Comparison of ENCODE assay signal across 11 cellular contexts in the genomic region with DNA sequence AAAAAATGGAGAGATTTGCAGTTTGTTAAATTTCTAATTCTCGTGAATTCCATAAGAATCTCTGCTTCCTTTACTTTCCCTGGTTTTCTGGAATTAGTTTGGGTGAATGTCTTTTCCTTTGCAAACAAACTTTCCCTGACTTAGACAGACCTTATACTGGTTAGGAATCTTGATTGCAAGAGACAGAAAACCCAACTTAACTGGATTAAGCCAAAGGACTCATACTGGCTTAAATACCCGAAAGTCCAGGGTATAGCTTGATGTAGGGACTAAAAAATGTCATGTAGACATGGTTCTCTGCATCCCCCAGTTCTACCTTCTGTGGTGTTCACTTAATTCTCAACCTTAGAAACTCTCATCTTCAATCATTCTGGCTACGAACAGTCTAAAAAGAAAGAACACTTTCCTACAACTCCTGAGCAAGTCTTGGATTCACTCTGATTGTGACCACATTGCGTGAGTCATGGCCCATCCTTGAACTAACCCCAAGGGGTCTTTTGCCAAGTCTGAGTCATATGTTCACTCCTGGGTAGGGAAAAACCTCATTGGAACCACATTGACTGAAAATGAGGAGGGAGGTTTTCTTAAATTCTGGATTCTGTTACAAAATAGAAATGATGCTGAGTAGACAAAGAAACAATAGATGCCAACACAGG.
A peak's percentile ranks its signal among the peaks of the same experiment; 100 is the strongest.
DNase-seq lines count a peak whose midpoint lies in the region; ATAC-seq and TF ChIP-seq lines count a peak whose summit lies in the region.
"Had no signal": no experiment of that assay in that cellular context is flagged by ENCODE, and none has a peak within 500 bp of the region (broad histone marks: within the 10 kb centered on the region; RNA-seq: fewer than 3 reads in every experiment).

No MANE protein-coding gene starts in this region.

- no peak overlapping the region for H3K27ac Mint-ChIP-seq in GM23338

- H3F3A ChIP-seq in SK-N-SH (replicated peaks; ENCODE audit: insufficient read depth) (peaks cover 27% of the 10 kb centered on the region), GM23338 (replicated peaks; ENCODE audit: low read depth) (no peaks in the 10 kb centered on the region)

- DNase-seq in AG04450 (ENCODE audit: low read depth, low spot score) (peak; percentile 38), SK-N-SH (no peak), right atrium auricular region (ENCODE audit: low spot score) (no peak), NCI-H2107 treated with DMSO at 0.1 percent for 48 hours (lab: John Stamatoyannopoulos, UW; ENCODE audit: unreplicated experiment) (no peak), GM23338 (ENCODE audit: low spot score) (no peak), HT-29 (ENCODE audit: low spot score) (no peak)
- DNase-seq: DMS 273 treated with DMSO at 0.1 percent for 48 hours, NCI-H526, WERI-Rb-1 had no signal

- H3K9me2 ChIP-seq in SK-N-SH: no peaks in the 10 kb centered on the region
- no peaks in the 10 kb centered on the region for H3K9me2 ChIP-seq in GM23338 (ENCODE audit: insufficient read depth)

- H3K27me3 ChIP-seq in AG04450 (ENCODE audit: control insufficient read depth, insufficient read depth, low read length) (no peaks in the 10 kb centered on the region), SK-N-SH (ENCODE audit: insufficient read depth) (no peaks in the 10 kb centered on the region), right atrium auricular region (no peaks in the 10 kb centered on the region), GM23338 (ENCODE audit: insufficient read depth) (no peaks in the 10 kb centered on the region)

- H3K79me2 ChIP-seq in SK-N-SH (ENCODE audit: insufficient read depth): no peaks in the 10 kb centered on the region
- H3K79me2 ChIP-seq in GM23338 (replicated peaks; ENCODE audit: insufficient read depth): no peaks in the 10 kb centered on the region

- H4K20me1 ChIP-seq in SK-N-SH (ENCODE audit: insufficient read depth) (no peaks in the 10 kb centered on the region), GM23338 (replicated peaks; ENCODE audit: insufficient read depth) (no peaks in the 10 kb centered on the region)

- no peaks in the 10 kb centered on the region; the same call in 2 of the 3 replicates for H3K4me1 Mint-ChIP-seq in GM23338

- no peaks in the 10 kb centered on the region for H3K9me3 ChIP-seq in AG04450 (ENCODE audit: control insufficient read depth, insufficient read depth, low read length)
- 0 out of 2 replicates have a peak, but pooled peaks cover 5% of the 10 kb centered on the region for H3K9me3 ChIP-seq in SK-N-SH
- peaks cover 0 to 7% of the 10 kb centered on the region in 2 donors for H3K9me3 ChIP-seq in right atrium auricular region

- H3K4me1 ChIP-seq in SK-N-SH (ENCODE audit: control insufficient read depth in 1 of 2, insufficient read depth in 2 of 2, low read depth in 1 of 2, low read length in 1 of 2): 0 out of 4 replicates have a peak, but pooled peaks cover 0 to 3% of the 10 kb centered on the region in 2 experiments
- H3K4me1 ChIP-seq in right atrium auricular region: peaks cover 0 to 7% of the 10 kb centered on the region in 2 donors
- peaks cover 8% of the 10 kb centered on the region; the same call in 1 of the 2 replicates for H3K4me1 ChIP-seq in GM23338 (ENCODE audit: insufficient read depth)

- H3K4me3 Mint-ChIP-seq in GM23338: no peak overlapping the region

- CTCF ChIA-PET in AG04450 (lab: Charles Lee): no interaction called here
- CTCF ChIA-PET in SK-N-SH (lab: Yijun Ruan, JAX): no interaction called here

- ATAC-seq in GM19395 (IDR thresholded peaks at IDR 0.05; ENCODE audit: unreplicated experiment) (peak; percentile 25), GM21381 (IDR thresholded peaks at IDR 0.05; ENCODE audit: unreplicated experiment) (no peak), GM23338 (no peak)

- H3K4me3 ChIP-seq in AG04450 (ENCODE audit: low read depth, low read length): no peak overlapping the region
- H3K4me3 ChIP-seq in SK-N-SH (ENCODE audit: low read depth in 2 of 2, low read length in 1 of 2): peak overlapping the region in 1 of 2 experiments; percentile 20; a peak in 2 of 4 replicates
- no peak overlapping the region for H3K4me3 ChIP-seq in right atrium auricular region
- H3K4me3 ChIP-seq in GM23338: no peak overlapping the region

- H3K36me3 ChIP-seq in SK-N-SH (replicated peaks in 1 of 2; ENCODE audit: control insufficient read depth in 1 of 2, insufficient read depth in 2 of 2, low read length in 1 of 2) (no peaks in the 10 kb centered on the region), right atrium auricular region (no peaks in the 10 kb centered on the region), GM23338 (ENCODE audit: insufficient read depth) (0 out of 2 replicates have a peak, but pooled peaks cover 11% of the 10 kb centered on the region)
- H3K36me3 ChIP-seq: WERI-Rb-1 had no signal

- POLR2A ChIA-PET in AG04450 (lab: Yijun Ruan, JAX): no interaction called here
- POLR2A ChIA-PET in SK-N-SH (lab: Yijun Ruan, JAX): no interaction called here

- peaks cover 38% of the 10 kb centered on the region for H3K36me3 Mint-ChIP-seq in GM23338 (ENCODE audit: low read depth)

- TF ChIP-seq CTCF in AG04450 (IDR thresholded peaks at IDR 0.05; ENCODE audit: low read depth, low read length) (no peak), SK-N-SH (IDR thresholded peaks at IDR 0.05) (no peak), right atrium auricular region (IDR thresholded peaks at IDR 0.05) (no peak), GM23338 (conservative IDR thresholded peaks at IDR 0.05; ENCODE audit: low read depth in 2 of 2) (no peak)

- no peak for TF ChIP-seq RAD21 in SK-N-SH (IDR thresholded peaks at IDR 0.05; ENCODE audit: low read length)

- peak in 1 of 2 experiments; percentile 80; a peak in 2 of 4 replicates for TF ChIP-seq EP300 in SK-N-SH (IDR thresholded peaks at IDR 0.05; ENCODE audit: borderline replicate concordance in 1 of 2, low read depth in 1 of 2, low read length in 1 of 2)

- H3K9ac ChIP-seq in SK-N-SH: no peak overlapping the region; the same call in 1 of the 2 replicates

- H3K9me3 Mint-ChIP-seq in GM23338: peaks cover 37% of the 10 kb centered on the region

- peaks cover 2% of the 10 kb centered on the region for H3K27me3 Mint-ChIP-seq in GM23338 (ENCODE audit: insufficient read depth, low read depth, poor library complexity)

- H2AFZ ChIP-seq in SK-N-SH (ENCODE audit: low read depth) (no peak overlapping the region), GM23338 (no peak overlapping the region)

- H3K4me2 ChIP-seq in SK-N-SH: peak overlapping the region; percentile 61; the same call in 1 of the 2 replicates
- no peak overlapping the region for H3K4me2 ChIP-seq in GM23338

- 31% methylated on average over 4 of the region's 4 CpGs for WGBS in SK-N-SH (ENCODE audit: low lambda C conversion rate)

- H3K27ac ChIP-seq in AG04450 (ENCODE audit: low read depth, low read length) (no peak overlapping the region), SK-N-SH (ENCODE audit: low read depth in 2 of 2, low read length in 1 of 2) (peak overlapping the region; percentile 14 to 93; a peak in 3 of 4 replicates), right atrium auricular region (peak overlapping the region; percentile 59 to 89), GM23338 (ENCODE audit: low read depth) (no peak overlapping the region)
- H3K27ac ChIP-seq: WERI-Rb-1 had no signal

TF ChIP-seq in SK-N-SH, 30 proteins besides CTCF, POLR2A, EP300 and RAD21 (continues in another document):
- TF ChIP-seq FOXM1 (IDR thresholded peaks at IDR 0.05; ENCODE audit: low read depth) (no peak), RXRA (IDR thresholded peaks at IDR 0.05; ENCODE audit: borderline replicate concordance, low read depth) (peak; percentile 34; the same call in 1 of the 2 replicates), POLR2AphosphoS5 (IDR thresholded peaks at IDR 0.05; ENCODE audit: low read depth, low read length) (peak; percentile 30; the same call in 1 of the 2 replicates), TCF12 (IDR thresholded peaks at IDR 0.05) (peak; percentile 89), JUND (IDR thresholded peaks at IDR 0.05) (peak; percentile 90), MAX (IDR thresholded peaks at IDR 0.05; ENCODE audit: low read depth) (0 out of 2 replicates have a peak, but pooled peaks have one; percentile 4)
- TF ChIP-seq, protein P1, sequence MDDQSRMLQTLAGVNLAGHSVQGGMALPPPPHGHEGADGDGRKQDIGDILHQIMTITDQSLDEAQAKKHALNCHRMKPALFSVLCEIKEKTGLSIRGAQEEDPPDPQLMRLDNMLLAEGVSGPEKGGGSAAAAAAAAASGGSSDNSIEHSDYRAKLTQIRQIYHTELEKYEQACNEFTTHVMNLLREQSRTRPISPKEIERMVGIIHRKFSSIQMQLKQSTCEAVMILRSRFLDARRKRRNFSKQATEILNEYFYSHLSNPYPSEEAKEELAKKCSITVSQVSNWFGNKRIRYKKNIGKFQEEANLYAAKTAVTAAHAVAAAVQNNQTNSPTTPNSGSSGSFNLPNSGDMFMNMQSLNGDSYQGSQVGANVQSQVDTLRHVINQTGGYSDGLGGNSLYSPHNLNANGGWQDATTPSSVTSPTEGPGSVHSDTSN (IDR thresholded peaks at IDR 0.05): peak; percentile 58; the same call in 1 of the 2 replicates

TF ChIP-seq in GM23338, 12 proteins besides CTCF, POLR2A, EP300 and RAD21 (continues in another document):
- TF ChIP-seq EZH2phosphoT487 (IDR thresholded peaks at IDR 0.05; ENCODE audit: unreplicated experiment): no peak
- no peak for TF ChIP-seq EZH2 (IDR thresholded peaks at IDR 0.05; ENCODE audit: low read depth, unreplicated experiment)
- TF ChIP-seq JUNB (IDR thresholded peaks at IDR 0.05; ENCODE audit: unreplicated experiment): no peak
- no peak for TF ChIP-seq STAT1 (IDR thresholded peaks at IDR 0.05; ENCODE audit: unreplicated experiment)

Comparison
In these comparisons a context has a peak if more than half of its experiments do, and no peak if none do; other contexts are left out.
1. H3K27ac ChIP-seq: peak in SK-N-SH (2 of 2) and right atrium auricular region (2 of 2); none in AG04450 (single experiment) and GM23338 (single experiment).